ENCODE assay signal across 35 cellular contexts in genomic region chr10:95168694-95169093, GRCh38. TPM values are rescaled to one million over a fixed set of nuclear protein-coding genes. Genes with fewer than 3 reads are reported as not detected.
"Had no signal": no experiment of that assay in that cellular context is flagged by ENCODE, and none has a peak within 500 bp of the region (broad histone marks: within the 10 kb centered on the region; RNA-seq: fewer than 3 reads in every experiment).

No MANE protein-coding gene starts in this region.

- H3K27me3 ChIP-seq: brain microvascular endothelial cell had no signal

- H3K27ac Mint-ChIP-seq: activated CD4-positive, alpha-beta T cell treated with anti-CD3 and anti-CD28 coated beads, Interleukin-2, amount 10 ng/mL, durations not matched to agents 24 days and 14 days; activated CD8-positive, alpha-beta T cell treated with anti-CD3 and anti-CD28 coated beads for 36 hours; activated naive CD8-positive, alpha-beta T cell treated with anti-CD3 and anti-CD28 coated beads for 36 hours; activated T-cell treated with anti-CD3 and anti-CD28 coated beads, Interleukin-2, amount 50 U/mL, for 72 hours; activated T-helper 17 cell treated with anti-CD3 and anti-CD28 coated beads, Interleukin-2, amount 50 U/mL, for 72 hours had no signal

- H3K4me3 ChIP-seq: PC-9, SK-N-MC had no signal

- H3K27me3 Mint-ChIP-seq: activated CD4-positive, alpha-beta T cell treated with anti-CD3 and anti-CD28 coated beads, Interleukin-2, amount 10 ng/mL, durations not matched to agents 24 days and 14 days; activated CD8-positive, alpha-beta T cell treated with anti-CD3 and anti-CD28 coated beads for 36 hours; activated naive CD8-positive, alpha-beta T cell treated with anti-CD3 and anti-CD28 coated beads for 36 hours; activated T-helper 17 cell treated with anti-CD3 and anti-CD28 coated beads, Interleukin-2, amount 50 U/mL, for 72 hours had no signal

- H3K4me1 Mint-ChIP-seq: activated CD4-positive, alpha-beta T cell treated with anti-CD3 and anti-CD28 coated beads, Interleukin-2, amount 10 ng/mL, durations not matched to agents 24 days and 14 days; activated naive CD8-positive, alpha-beta T cell treated with anti-CD3 and anti-CD28 coated beads for 36 hours; activated T-helper 17 cell treated with anti-CD3 and anti-CD28 coated beads, Interleukin-2, amount 50 U/mL, for 72 hours had no signal

- H3K36me3 ChIP-seq: brain microvascular endothelial cell, WERI-Rb-1 had no signal

- H3K9me3 Mint-ChIP-seq: activated T-helper 17 cell treated with anti-CD3 and anti-CD28 coated beads, Interleukin-2, amount 50 U/mL, for 72 hours had no signal

- DNase-seq: activated CD4-positive, alpha-beta T cell treated with anti-CD3 and anti-CD28 coated beads, Interleukin-2, amount 10 ng/mL, durations not matched to agents 24 days and 14 days; activated CD4-positive, alpha-beta T cell treated with anti-CD3 and anti-CD28 coated beads, Interleukin-2, amount 50 U/mL, for 4 hours; activated CD8-positive, alpha-beta T cell treated with anti-CD3 and anti-CD28 coated beads for 36 hours; activated effector memory CD4-positive, alpha-beta T cell treated with anti-CD3 and anti-CD28 coated beads, Interleukin-2, amount 50 U/mL, for 16 hours; activated naive CD4-positive, alpha-beta T cell; activated naive CD4-positive, alpha-beta T cell treated with anti-CD3 and anti-CD28 coated beads, Interleukin-2, amount 50 U/mL, for 16 hours; activated naive CD8-positive, alpha-beta T cell treated with anti-CD3 and anti-CD28 coated beads for 36 hours; activated T-cell treated with anti-CD3 and anti-CD28 coated beads, Interleukin-2, amount 50 U/mL, for 1 hour; activated T-cell treated with anti-CD3 and anti-CD28 coated beads, Interleukin-2, amount 50 U/mL, for 72 hours; amniotic stem cell; aorta; brain microvascular endothelial cell; central memory CD4-positive, alpha-beta T cell; MM.1S; MV-4-11; NCI-H1092; NCI-H1417; NCI-H1694; NCI-H1930; NCI-H2081 treated with DMSO at 0.1 percent for 48 hours; NCI-H226; NCI-H526; NCI-H748 treated with DMSO at 0.1 percent for 48 hours; NK-92 treated with Interleukin-12 subunit alpha and Interleukin-12 subunit beta, amount 100 ng/mL, for 24 hours; PC-9; Right ventricle myocardium superior; T1000; WERI-Rb-1 had no signal

- ATAC-seq: activated CD8-positive, alpha-beta T cell treated with anti-CD3 and anti-CD28 coated beads for 36 hours; activated T-cell treated with anti-CD3 and anti-CD28 coated beads, Interleukin-2, amount 50 U/mL, for 72 hours; activated T-helper 17 cell treated with anti-CD3 and anti-CD28 coated beads, Interleukin-2, amount 50 U/mL, for 72 hours had no signal

- H2AFZ ChIP-seq: PC-9 had no signal

- H3K4me2 ChIP-seq: PC-9 had no signal

- H3K4me3 Mint-ChIP-seq: activated CD4-positive, alpha-beta T cell treated with anti-CD3 and anti-CD28 coated beads, Interleukin-2, amount 10 ng/mL, durations not matched to agents 24 days and 14 days; activated CD8-positive, alpha-beta T cell treated with anti-CD3 and anti-CD28 coated beads for 36 hours; activated naive CD8-positive, alpha-beta T cell treated with anti-CD3 and anti-CD28 coated beads for 36 hours; activated T-cell treated with anti-CD3 and anti-CD28 coated beads, Interleukin-2, amount 50 U/mL, for 72 hours; activated T-helper 17 cell treated with anti-CD3 and anti-CD28 coated beads, Interleukin-2, amount 50 U/mL, for 72 hours had no signal

- H3K27ac ChIP-seq: brain microvascular endothelial cell, PC-9, SK-N-MC, WERI-Rb-1 had no signal

RNA-seq across cellular contexts. Expression of gene ACSM6, which starts 25.3 kb away (rescaled TPM):
- total RNA-seq: activated CD4-positive, alpha-beta T cell treated with anti-CD3 and anti-CD28 coated beads, Interleukin-2, amount 10 ng/mL, durations not matched to agents 24 days and 14 days; activated CD8-positive, alpha-beta memory T cell treated with anti-CD3 and anti-CD28 coated beads for 36 hours; activated CD8-positive, alpha-beta T cell treated with anti-CD3 and anti-CD28 coated beads for 36 hours; activated naive CD8-positive, alpha-beta T cell treated with anti-CD3 and anti-CD28 coated beads for 36 hours; activated T-cell treated with anti-CD3 and anti-CD28 coated beads, Interleukin-2, amount 50 U/mL, for 72 hours; activated T-helper 17 cell treated with anti-CD3 and anti-CD28 coated beads, Interleukin-2, amount 50 U/mL, for 72 hours; cerebellum; NCI-H460; PC-9; Right ventricle myocardium superior; T-helper 1 cell treated with Interleukin-12 subunit alpha and Interleukin-12 subunit beta and Interleukin-4 antibody, amounts not matched to agents 30 ng/mL and 1 ng/mL, for 36 hours; T-helper 2 cell treated with Interferon-gamma antibody and Interleukin-4, amounts not matched to agents 100 ng/mL and 5 ng/mL, for 36 hours had no signal
- polyA plus RNA-seq: aorta had no signal
